1 cellular context compared by ENCODE assay signal in the genomic region with DNA sequence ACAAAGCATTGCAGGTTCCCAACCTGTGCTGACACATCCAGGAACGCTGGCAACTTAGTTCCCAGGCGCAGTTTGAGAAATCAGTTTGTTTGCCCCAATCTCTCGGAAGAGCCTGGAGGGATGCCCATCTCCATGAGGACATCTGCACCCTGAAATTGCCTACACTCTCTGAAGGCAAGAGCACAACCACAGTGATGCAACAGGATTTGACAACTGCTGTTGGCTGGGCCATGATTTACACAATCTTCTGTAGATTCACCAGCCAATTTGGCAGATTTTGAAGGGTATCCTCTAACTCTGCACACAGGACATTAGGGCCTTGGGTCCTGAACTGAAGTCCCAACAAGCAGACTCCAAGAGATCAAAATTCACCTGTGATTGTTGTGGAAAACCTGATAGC.
A peak's percentile ranks its signal among the peaks of the same experiment; 100 is the strongest.
TF ChIP-seq lines count a peak whose summit lies in the region.

No MANE protein-coding gene starts in this region.

TF ChIP-seq in HepG2, 621 proteins besides CTCF, POLR2A, EP300 and RAD21:
- peak; percentile 45; the same call in 1 of the 2 replicates for TF ChIP-seq CEBPB (IDR thresholded peaks at IDR 0.05; ENCODE audit: borderline replicate concordance, low read depth, low read length)
- TF ChIP-seq, protein P1, sequence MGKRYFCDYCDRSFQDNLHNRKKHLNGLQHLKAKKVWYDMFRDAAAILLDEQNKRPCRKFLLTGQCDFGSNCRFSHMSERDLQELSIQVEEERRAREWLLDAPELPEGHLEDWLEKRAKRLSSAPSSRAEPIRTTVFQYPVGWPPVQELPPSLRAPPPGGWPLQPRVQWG (CRISPR knock-in tag; IDR thresholded peaks at IDR 0.05; ENCODE audit: borderline replicate concordance, low read depth): no peak
